8 cellular contexts compared by ENCODE assay signal in genomic region chr19:46713781-46714522, GRCh38. TPM values are rescaled to one million over a fixed set of nuclear protein-coding genes. Genes with fewer than 3 reads are reported as not detected.
DNase-seq lines count a peak whose midpoint lies in the region; ATAC-seq and TF ChIP-seq lines count a peak whose summit lies in the region.

No MANE protein-coding gene starts in this region.

- H3K9ac ChIP-seq in HUES48 (ENCODE audit: low read depth, low read length): no peak overlapping the region

- peak overlapping the region; percentile 96 for H3K4me3 Mint-ChIP-seq in activated naive CD4-positive, alpha-beta T cell treated with anti-CD3 and anti-CD28 coated beads for 36 hours
- peak overlapping the region; percentile 93 for H3K4me3 Mint-ChIP-seq in osteocyte (ENCODE audit: unreplicated experiment)

- peaks cover 35% of the 10 kb centered on the region for H3K4me1 Mint-ChIP-seq in activated naive CD4-positive, alpha-beta T cell treated with anti-CD3 and anti-CD28 coated beads for 36 hours (ENCODE audit: low read depth)
- peaks cover 30% of the 10 kb centered on the region for H3K4me1 Mint-ChIP-seq in osteocyte (ENCODE audit: unreplicated experiment)

- CTCF ChIA-PET in activated naive CD4-positive, alpha-beta T cell treated with anti-CD3 and anti-CD28 coated beads for 36 hours (lab: Charles Lee): interaction anchor here (0.6 to 4.5 kb wide), 9 partner anchors 9 to 502 kb away, joined by 3 to 36 read pairs (median 4); no protein-coding TSS in a partner anchor

- no peaks in the 10 kb centered on the region for H3K9me3 ChIP-seq in HUES48 (ENCODE audit: control insufficient read depth, insufficient read depth, low read length)
- no peaks in the 10 kb centered on the region for H3K9me3 ChIP-seq in tibial artery

- no peak for ATAC-seq in GM21786 (IDR thresholded peaks at IDR 0.05; ENCODE audit: unreplicated experiment)

- H3K9me3 Mint-ChIP-seq in activated naive CD4-positive, alpha-beta T cell treated with anti-CD3 and anti-CD28 coated beads for 36 hours: no peaks in the 10 kb centered on the region
- H3K9me3 Mint-ChIP-seq in osteocyte (ENCODE audit: unreplicated experiment): no peaks in the 10 kb centered on the region

- H3K27me3 ChIP-seq in HUES48 (ENCODE audit: control insufficient read depth, insufficient read depth, low read length) (no peaks in the 10 kb centered on the region), tibial artery (no peaks in the 10 kb centered on the region)

- H3K27ac ChIP-seq in HUES48 (ENCODE audit: low read depth, low read length) (peak overlapping the region; percentile 91), tibial artery (peak overlapping the region; percentile 87 to 95)

- H3K4me3 ChIP-seq in HUES48 (ENCODE audit: low read depth, low read length) (peak overlapping the region; percentile 88), tibial artery (peak overlapping the region; percentile 79 to 92)

- TF ChIP-seq CTCF in osteocyte (IDR thresholded peaks at IDR 0.05) (no peak), tibial artery (IDR thresholded peaks at IDR 0.05) (no peak)

- peaks cover 16% of the 10 kb centered on the region for H3K4me1 ChIP-seq in HUES48 (ENCODE audit: control insufficient read depth, insufficient read depth, low read length)
- H3K4me1 ChIP-seq in tibial artery: peaks cover 0 to 43% (median 25%) of the 10 kb centered on the region in 4 donors

- intact Hi-C loops in activated naive CD4-positive, alpha-beta T cell treated with anti-CD3 and anti-CD28 coated beads for 36 hours (cut with micrococcal nuclease): loop anchor here (1.0 to 10.0 kb wide), 2 partner anchors 100 to 511 kb away; no protein-coding TSS in a partner anchor
- intact Hi-C loops in tibial artery (cut with DNase I; ENCODE audit: low total_unique reads): no loop called here

- no peaks in the 10 kb centered on the region for H3K27me3 Mint-ChIP-seq in activated naive CD4-positive, alpha-beta T cell treated with anti-CD3 and anti-CD28 coated beads for 36 hours (ENCODE audit: low read depth)
- H3K27me3 Mint-ChIP-seq in osteocyte (ENCODE audit: unreplicated experiment): no peaks in the 10 kb centered on the region

- H3K36me3 ChIP-seq in HUES48 (ENCODE audit: control insufficient read depth, insufficient read depth, low read length) (peaks cover 14% of the 10 kb centered on the region), tibial artery (peaks cover 8 to 28% (median 13%) of the 10 kb centered on the region in 3 donors)

- H3K27ac Mint-ChIP-seq in activated naive CD4-positive, alpha-beta T cell treated with anti-CD3 and anti-CD28 coated beads for 36 hours: peak overlapping the region; percentile 94
- peak overlapping the region; percentile 93 for H3K27ac Mint-ChIP-seq in osteocyte (ENCODE audit: unreplicated experiment)

- peaks cover 11% of the 10 kb centered on the region for H3K36me3 Mint-ChIP-seq in activated naive CD4-positive, alpha-beta T cell treated with anti-CD3 and anti-CD28 coated beads for 36 hours (ENCODE audit: low read depth)
- H3K36me3 Mint-ChIP-seq in osteocyte (ENCODE audit: unreplicated experiment): peaks cover 3% of the 10 kb centered on the region

- peak; percentile 94 for DNase-seq in CMK (ENCODE audit: low read depth)
- DNase-seq in SHP77 treated with DMSO at 0.1 percent for 48 hours (lab: John Stamatoyannopoulos, UW): peak; percentile 39
- DNase-seq in activated naive CD4-positive, alpha-beta T cell treated with anti-CD3 and anti-CD28 coated beads for 36 hours: peak; percentile 85
- DNase-seq in glomerular visceral epithelial cell (ENCODE audit: extremely low spot score): peak; percentile 81
- DNase-seq in osteocyte (ENCODE audit: extremely low spot score, unreplicated experiment): no peak
- peak; percentile 93 to 96 for DNase-seq in tibial artery

RNA-seq across cellular contexts. Expression of gene PRKD2, which starts 3.0 kb away (rescaled TPM):
- 10 to 100 TPM; 62.2 to 62.3 TPM for total RNA-seq in activated naive CD4-positive, alpha-beta T cell treated with anti-CD3 and anti-CD28 coated beads for 36 hours
- total RNA-seq in osteocyte: 41.9 and 43.9 TPM in 2 replicates

RNA-seq across cellular contexts. Expression of gene FKRP, which starts 31.9 kb away (rescaled TPM):
- 1 to 10 TPM; 8.8 to 9.0 TPM for total RNA-seq in activated naive CD4-positive, alpha-beta T cell treated with anti-CD3 and anti-CD28 coated beads for 36 hours
- 34.0 and 37.7 TPM in 2 replicates for total RNA-seq in osteocyte

RNA-seq across cellular contexts. Expression of gene STRN4, which starts 32.3 kb away (rescaled TPM):
- total RNA-seq in activated naive CD4-positive, alpha-beta T cell treated with anti-CD3 and anti-CD28 coated beads for 36 hours: 10 to 100 TPM; 59.2 to 63.2 TPM
- total RNA-seq in osteocyte: 87.1 and 93.5 TPM in 2 replicates

RNA-seq across cellular contexts. Expression of gene DACT3, which starts 53.0 kb away (rescaled TPM):
- 1 to 10 TPM; 2.4 to 3.0 TPM for total RNA-seq in activated naive CD4-positive, alpha-beta T cell treated with anti-CD3 and anti-CD28 coated beads for 36 hours
- 11.2 and 11.5 TPM in 2 replicates for total RNA-seq in osteocyte
